10 cellular contexts compared by ENCODE assay signal in genomic region chr9:99449726-99450125, GRCh38.
"Had no signal": no experiment of that assay in that cellular context is flagged by ENCODE, and none has a peak within 500 bp of the region (broad histone marks: within the 10 kb centered on the region; RNA-seq: fewer than 3 reads in every experiment).

No MANE protein-coding gene starts in this region.

- H3K9me3 Mint-ChIP-seq: GM23338, H9, HFFc6 had no signal

- H3K4me1 Mint-ChIP-seq: GM23338 had no signal

- H3K4me3 ChIP-seq: GM23248, GM23338, HAP-1 had no signal

- H2AFZ ChIP-seq: GM23248, GM23338 had no signal

- H3K4me2 ChIP-seq: GM23338 had no signal

- H3K27ac Mint-ChIP-seq: GM23338, H9, HFFc6 had no signal

- H3K36me3 ChIP-seq: HAP-1 had no signal

- H3K27ac ChIP-seq: GM23248 had no signal

- H3K9ac ChIP-seq: GM23248 had no signal

- H3K4me3 Mint-ChIP-seq: GM23338, H9, HFFc6 had no signal

- DNase-seq: GM23248, GOT3, H7, H9, HCEC 1CT, HFFc6 had no signal

- FAIRE-seq: H1, H54 had no signal

- H3K9me3 ChIP-seq: HAP-1 had no signal

- H3K4me1 ChIP-seq: HAP-1 had no signal
